In genomic region chr7:128874140-128875031, GRCh38 we compare ENCODE assay signal across 1 cellular context.
TF ChIP-seq lines count a peak whose summit lies in the region.

No MANE protein-coding gene starts in this region.

TF ChIP-seq in SK-N-SH, 30 proteins besides CTCF, POLR2A, EP300 and RAD21 (continued from another document):
- TF ChIP-seq ZBTB33 (IDR thresholded peaks at IDR 0.05; ENCODE audit: borderline replicate concordance, low read depth) (no peak), JUND (IDR thresholded peaks at IDR 0.05) (no peak), TCF12 (IDR thresholded peaks at IDR 0.05) (no peak), FOSL2 (IDR thresholded peaks at IDR 0.05; ENCODE audit: borderline replicate concordance, low read depth) (no peak)
